ENCODE assay signal across 13 cellular contexts in the genomic region with DNA sequence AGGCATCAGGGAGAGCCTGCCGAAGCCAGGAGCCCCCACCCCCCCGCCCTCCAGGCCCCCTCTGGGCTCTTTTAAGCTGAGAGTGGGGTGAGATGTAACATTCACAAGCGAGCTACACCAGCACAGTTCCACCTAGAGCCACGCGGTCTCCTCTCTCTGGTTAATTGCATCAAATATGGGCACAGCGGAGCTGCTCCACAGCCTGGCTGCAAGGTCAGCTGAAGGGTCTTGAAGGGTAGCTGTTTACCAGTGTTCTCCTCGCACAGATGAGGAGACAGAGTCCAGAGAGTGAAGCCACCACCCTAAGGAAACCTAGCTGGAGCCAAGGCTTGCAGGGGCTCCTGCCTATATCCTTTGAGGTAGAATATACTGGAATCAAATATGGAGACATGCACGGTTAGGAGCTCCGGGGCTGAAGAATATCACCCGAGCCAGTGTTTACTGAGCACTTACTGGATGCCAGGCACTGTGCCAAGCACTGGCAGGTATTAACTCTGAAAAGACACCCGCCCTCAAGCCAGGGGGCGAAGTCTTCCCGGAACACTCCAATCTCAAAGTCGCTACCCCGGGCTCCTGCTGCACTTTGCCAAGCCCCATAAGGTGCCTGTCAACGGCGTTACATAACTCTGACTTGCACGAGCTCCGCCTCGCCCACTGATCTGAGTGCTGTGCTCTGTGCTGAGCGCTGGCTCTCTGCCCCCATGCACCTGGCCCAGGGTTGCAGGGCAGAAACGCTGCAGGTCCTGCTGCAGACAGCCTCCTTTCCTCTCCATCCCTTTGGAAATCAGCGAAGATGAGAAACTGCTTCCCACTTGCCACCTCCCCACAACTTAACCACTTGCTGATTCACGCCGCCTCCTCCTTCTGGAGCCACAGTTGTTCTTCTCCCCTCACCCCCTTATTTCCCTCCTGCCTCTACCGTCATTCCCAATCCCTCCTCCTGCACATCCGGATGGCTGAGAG. TPM values are rescaled to one million over a fixed set of nuclear protein-coding genes. Genes with fewer than 3 reads are reported as not detected.
A peak's percentile ranks its signal among the peaks of the same experiment; 100 is the strongest.
DNase-seq lines count a peak whose midpoint lies in the region; ATAC-seq and TF ChIP-seq lines count a peak whose summit lies in the region.
"Had no signal": no experiment of that assay in that cellular context is flagged by ENCODE, and none has a peak within 500 bp of the region (broad histone marks: within the 10 kb centered on the region; RNA-seq: fewer than 3 reads in every experiment).

No MANE protein-coding gene starts in this region.

- H3K14ac ChIP-seq in mesenchymal stem cell (ENCODE audit: low read length in 2 of 2): peak overlapping the region in 1 of 2 experiments; percentile 9

- H3K4me1 ChIP-seq in mammary epithelial cell (ENCODE audit: insufficient read depth, low read length) (peaks cover 10% of the 10 kb centered on the region), mesenchymal stem cell (ENCODE audit: control insufficient read depth, insufficient read depth, low read depth, low read length) (peaks cover 38% of the 10 kb centered on the region)

- H3K27ac ChIP-seq in mammary epithelial cell (ENCODE audit: insufficient read depth, low read depth, low read length): no peak overlapping the region
- H3K27ac ChIP-seq in SU-DHL-6 (ENCODE audit: low read depth, low read length): peak overlapping the region; percentile 58
- no peak overlapping the region for H3K27ac ChIP-seq in mesenchymal stem cell (ENCODE audit: low read length, poor library complexity, severe bottlenecking)
- H3K27ac ChIP-seq: cardiac muscle cell, skin epidermis had no signal

- POLR2A ChIA-PET in MCF 10A (lab: Yijun Ruan, JAX): interaction anchor here (0.6 to 2.2 kb wide), 2 partner anchors 18 to 93 kb away, joined by 4 to 11 read pairs; no protein-coding TSS in a partner anchor

- H4K20me1 ChIP-seq in mammary epithelial cell (ENCODE audit: insufficient read depth, low read length): peaks cover 5% of the 10 kb centered on the region
- H4K20me1 ChIP-seq in SU-DHL-6 (ENCODE audit: low read depth, low read length): no peaks in the 10 kb centered on the region

- no peaks in the 10 kb centered on the region for H3K27me3 Mint-ChIP-seq in MCF 10A (ENCODE audit: insufficient read depth, unreplicated experiment)

- H2BK120ac ChIP-seq in mesenchymal stem cell (ENCODE audit: low read depth, low read length): no peak overlapping the region

- H3F3A ChIP-seq in SU-DHL-6 (ENCODE audit: insufficient read depth): peaks cover 14% of the 10 kb centered on the region; the same call in 1 of the 2 replicates

- no peak overlapping the region for H3K23ac ChIP-seq in mesenchymal stem cell (ENCODE audit: low read length in 2 of 2)

- H4K91ac ChIP-seq in mesenchymal stem cell (ENCODE audit: low read length): no peak overlapping the region

- no peaks in the 10 kb centered on the region for H3K9me3 Mint-ChIP-seq in MCF 10A (ENCODE audit: unreplicated experiment)

- peaks cover 6% of the 10 kb centered on the region for H3K36me3 Mint-ChIP-seq in MCF 10A (ENCODE audit: insufficient read depth, unreplicated experiment)

- H3K9me3 ChIP-seq in mammary epithelial cell (replicated peaks; ENCODE audit: insufficient read depth, low read length) (no peaks in the 10 kb centered on the region), SU-DHL-6 (ENCODE audit: insufficient read depth, low read length) (no peaks in the 10 kb centered on the region), mesenchymal stem cell (ENCODE audit: control insufficient read depth, low read length) (no peaks in the 10 kb centered on the region)

- 85% methylated on average over 25 of the region's 27 CpGs for WGBS in mammary epithelial cell (ENCODE audit: low coverage, missing lambda C conversion rate)
- 89% methylated on average over 27 of the region's 27 CpGs for WGBS in mesenchymal stem cell

- no peak overlapping the region for H3K4me2 ChIP-seq in mammary epithelial cell (ENCODE audit: insufficient read depth, low read depth, low read length)
- peak overlapping the region; percentile 77 for H3K4me2 ChIP-seq in SU-DHL-6 (ENCODE audit: low read depth, low read length, poor library complexity, severe bottlenecking)
- peak overlapping the region; percentile 6 for H3K4me2 ChIP-seq in mesenchymal stem cell (ENCODE audit: low read length, poor library complexity, severe bottlenecking)

- H3K4me1 Mint-ChIP-seq in MCF 10A (ENCODE audit: insufficient read depth, unreplicated experiment): peaks cover 25% of the 10 kb centered on the region

- dilution Hi-C loops in mammary epithelial cell (cut with HindIII; ENCODE audit: low sequenced_read_pairs): no loop called here

- H3K9me2 ChIP-seq in SU-DHL-6 (replicated peaks; ENCODE audit: insufficient read depth, low read length): no peaks in the 10 kb centered on the region

- H2BK15ac ChIP-seq in mesenchymal stem cell (ENCODE audit: low read depth, poor library complexity, severe bottlenecking): no peak overlapping the region

- no peaks in the 10 kb centered on the region for H3K36me3 ChIP-seq in mammary epithelial cell (ENCODE audit: insufficient read depth, low read length)
- 0 out of 2 replicates have a peak, but pooled peaks cover 1% of the 10 kb centered on the region for H3K36me3 ChIP-seq in SU-DHL-6 (ENCODE audit: low read length)
- peaks cover 0 to 19% of the 10 kb centered on the region in 2 experiments for H3K36me3 ChIP-seq in mesenchymal stem cell (ENCODE audit: control insufficient read depth in 1 of 2, insufficient read depth in 2 of 2, low read depth in 1 of 2, low read length in 2 of 2)
- H3K36me3 ChIP-seq: cardiac muscle cell had no signal

- no peak overlapping the region for H3K4ac ChIP-seq in mesenchymal stem cell (ENCODE audit: low read depth in 1 of 2, low read length in 2 of 2)

- H2BK12ac ChIP-seq in mesenchymal stem cell (ENCODE audit: low read length in 2 of 2): peak overlapping the region in 1 of 2 experiments; percentile 6

- TF ChIP-seq CTCF in MCF 10A (IDR thresholded peaks at IDR 0.05; ENCODE audit: unreplicated experiment): no peak
- TF ChIP-seq CTCF in mammary epithelial cell (conservative IDR thresholded peaks at IDR 0.05 in 1 of 2, IDR thresholded peaks at IDR 0.05 in 1 of 2; ENCODE audit: extremely low read depth in 1 of 2, insufficient read depth in 1 of 2, low read depth in 1 of 2, low read length in 2 of 2): no peak
- TF ChIP-seq CTCF in SU-DHL-6 (IDR thresholded peaks at IDR 0.05; ENCODE audit: insufficient read depth, low read length, poor library complexity, severe bottlenecking): no peak

- H3K4me3 Mint-ChIP-seq in MCF 10A (ENCODE audit: unreplicated experiment): no peak overlapping the region

- H3K27ac Mint-ChIP-seq in MCF 10A (ENCODE audit: low read depth, unreplicated experiment): no peak overlapping the region

- DNase-seq in MCF 10A (ENCODE audit: unreplicated experiment) (peak; percentile 82), mammary epithelial cell (no peak), mesenchymal stem cell (no peak), GF-D8 (lab: John Stamatoyannopoulos, UW) (no peak), GM19240 (ENCODE audit: insufficient read length, low spot score) (no peak)
- DNase-seq: left cardiac atrium, NCI-H526 had no signal

- H2AK5ac ChIP-seq in mesenchymal stem cell (ENCODE audit: low read length, severe bottlenecking): no peak overlapping the region

- no peak overlapping the region for H3K9ac ChIP-seq in mammary epithelial cell (ENCODE audit: insufficient read depth, low read length)
- H3K9ac ChIP-seq in SU-DHL-6 (ENCODE audit: low read length): peak overlapping the region; percentile 74; the same call in 1 of the 2 replicates
- no peak overlapping the region for H3K9ac ChIP-seq in mesenchymal stem cell (ENCODE audit: low read length)

- H3K18ac ChIP-seq in mesenchymal stem cell (ENCODE audit: low read depth in 1 of 2, low read length in 2 of 2): no peak overlapping the region

- intact Hi-C loops in MCF 10A (cut with micrococcal nuclease) (no loop called here), mammary epithelial cell (cut with micrococcal nuclease) (no loop called here)

- H2AFZ ChIP-seq in mammary epithelial cell (ENCODE audit: low read depth, low read length) (no peak overlapping the region), SU-DHL-6 (ENCODE audit: low read depth, low read length, severe bottlenecking) (no peak overlapping the region), mesenchymal stem cell (ENCODE audit: low read depth, low read length) (no peak overlapping the region)

- H3K4me3 ChIP-seq in mammary epithelial cell (replicated peaks in 1 of 3; ENCODE audit: insufficient read depth in 1 of 3, low read depth in 2 of 3, low read length in 3 of 3) (no peak overlapping the region), SU-DHL-6 (ENCODE audit: insufficient read depth, low read length, poor library complexity, severe bottlenecking) (peak overlapping the region; percentile 37), mesenchymal stem cell (ENCODE audit: insufficient read depth in 1 of 2, low read depth in 1 of 2, low read length in 2 of 2) (no peak overlapping the region)
- H3K4me3 ChIP-seq: cardiac muscle cell, skin epidermis had no signal

- H3K79me2 ChIP-seq in mammary epithelial cell (ENCODE audit: insufficient read depth, low read length) (peaks cover 98% of the 10 kb centered on the region), SU-DHL-6 (ENCODE audit: insufficient read depth, low read length) (peaks cover 84% of the 10 kb centered on the region)

- no peak overlapping the region for H2BK5ac ChIP-seq in mesenchymal stem cell (ENCODE audit: low read depth, low read length, poor library complexity, severe bottlenecking)

- no TSS peak for BruUV-seq in MCF 10A (replicated peaks; lab: Mats Ljungman, UMichigan)
- BruUV-seq in mammary epithelial cell (replicated peaks; lab: Mats Ljungman, UMichigan): no TSS peak

- ATAC-seq in HG03139 (IDR thresholded peaks at IDR 0.05; ENCODE audit: unreplicated experiment): no peak
- ATAC-seq in GM18519 (IDR thresholded peaks at IDR 0.05; ENCODE audit: low FRiP score, unreplicated experiment): no peak
- ATAC-seq: left cardiac atrium had no signal

- in situ Hi-C loops in mammary epithelial cell (cut with MboI; ENCODE audit: low sequenced_read_pairs in 2 of 2): loop anchor here in 1 of 2 donors (10.0 to 25.0 kb wide), 2 partner anchors 83 to 299 kb away; no protein-coding TSS in a partner anchor

- peaks cover 29% of the 10 kb centered on the region for H3K79me1 ChIP-seq in mesenchymal stem cell (replicated peaks; ENCODE audit: low read length, poor library complexity, severe bottlenecking)

- CTCF ChIA-PET in MCF 10A (lab: Yijun Ruan, JAX) (interaction anchor here (0.6 to 9.0 kb wide), 5 partner anchors 92 to 618 kb away, joined by 3 to 62 read pairs (median 4); no protein-coding TSS in a partner anchor), mammary epithelial cell (lab: Charles Lee; ENCODE audit: low non-redundant PET) (no interaction called here)

- H4K8ac ChIP-seq in mesenchymal stem cell (ENCODE audit: low read length): no peak overlapping the region

- no peaks in the 10 kb centered on the region for H3K27me3 ChIP-seq in mammary epithelial cell (ENCODE audit: insufficient read depth, low read length)
- H3K27me3 ChIP-seq in SU-DHL-6 (ENCODE audit: low read length): no peaks in the 10 kb centered on the region
- H3K27me3 ChIP-seq in mesenchymal stem cell (ENCODE audit: control insufficient read depth in 1 of 2, insufficient read depth in 1 of 2, low read length in 2 of 2): no peaks in the 10 kb centered on the region

RNA-seq across cellular contexts. Expression of gene CHST15, which starts 5.4 kb away (rescaled TPM):
- total RNA-seq in MCF 10A (2022) (32.8 and 38.8 TPM in 2 replicates), mammary epithelial cell (10 to 100 TPM; 47.3 to 61.0 TPM)
- polyA plus RNA-seq in mammary epithelial cell: 24.5 TPM
- polyA minus RNA-seq in mammary epithelial cell: 60.0 TPM
- 22.2 TPM for polyA plus RNA-seq in mesenchymal stem cell (2013, experiment 1 of 2)
- polyA plus RNA-seq in mesenchymal stem cell (2013, experiment 2 of 2): 22.7 TPM
- total RNA-seq: T-helper 2 cell treated with Interferon-gamma antibody and Interleukin-4, amounts not matched to agents 100 ng/mL and 5 ng/mL, for 36 hours had no signal
